In genomic region chr18:3172081-3172480, GRCh38 we compare ENCODE assay signal across 1 cellular context.
TF ChIP-seq lines count a peak whose summit lies in the region.

No MANE protein-coding gene starts in this region.

TF ChIP-seq in GM12878, 131 proteins besides CTCF, POLR2A, EP300 and RAD21:
- TF ChIP-seq SPI1 (IDR thresholded peaks at IDR 0.05; ENCODE audit: borderline replicate concordance, insufficient read depth, low read depth, low read length), result peak; percentile 66; the same call in 1 of the 2 replicates
- TF ChIP-seq ZNF24 (IDR thresholded peaks at IDR 0.05), result peak; percentile 55; the same call in 1 of the 2 replicates
- TF ChIP-seq IKZF2 (IDR thresholded peaks at IDR 0.05), result peak in 1 of 2 experiments; percentile 9; a peak in 1 of 4 replicates
- no peak for TF ChIP-seq ZNF592 (IDR thresholded peaks at IDR 0.05)
